32 cellular contexts compared by ENCODE assay signal in genomic region chr6:93849857-93850256, GRCh38.
A peak's percentile ranks its signal among the peaks of the same experiment; 100 is the strongest.
DNase-seq lines count a peak whose midpoint lies in the region; ATAC-seq lines count a peak whose summit lies in the region.
"Had no signal": no experiment of that assay in that cellular context is flagged by ENCODE, and none has a peak within 500 bp of the region (broad histone marks: within the 10 kb centered on the region; RNA-seq: fewer than 3 reads in every experiment).

No MANE protein-coding gene starts in this region.

- H3K9me3 ChIP-seq in mesenchymal stem cell (ENCODE audit: control insufficient read depth, low read length) = peaks cover 4% of the 10 kb centered on the region
- H3K9me3 ChIP-seq in T-helper 17 cell (ENCODE audit: control insufficient read depth, low read length, poor library complexity, severe bottlenecking) = no peaks in the 10 kb centered on the region
- H3K9me3 ChIP-seq: suprapubic skin, upper lobe of left lung had no signal

- no peak overlapping the region for H3K4me3 Mint-ChIP-seq in T-helper 17 cell
- H3K4me3 Mint-ChIP-seq: activated CD4-positive, alpha-beta T cell treated with anti-CD3 and anti-CD28 coated beads for 36 hours; activated naive CD4-positive, alpha-beta T cell treated with anti-CD3 and anti-CD28 coated beads, Interleukin-2, amount 10 ng/mL, durations not matched to agents 7 days and 5 days; activated T-helper 17 cell treated with anti-CD3 and anti-CD28 coated beads, Interleukin-2, amount 50 U/mL, for 72 hours; naive thymus-derived CD4-positive, alpha-beta T cell; stimulated activated naive B cell treated with anti-CD40 and anti-IgM and Interleukin-4, amounts not matched to agents 10 μg/mL and 1 μg/mL and 100 μg/mL, for 72 hours had no signal

- H3K27ac ChIP-seq in mesenchymal stem cell (ENCODE audit: low read length, poor library complexity, severe bottlenecking) = no peak overlapping the region
- H3K27ac ChIP-seq: 22Rv1, cardiac muscle cell, coronary artery, suprapubic skin, upper lobe of left lung had no signal

- H2BK15ac ChIP-seq in mesenchymal stem cell (ENCODE audit: low read depth, poor library complexity, severe bottlenecking) = no peak overlapping the region

- no peak overlapping the region for H3K27ac Mint-ChIP-seq in T-helper 17 cell
- H3K27ac Mint-ChIP-seq: activated CD4-positive, alpha-beta T cell treated with anti-CD3 and anti-CD28 coated beads for 36 hours; activated naive CD4-positive, alpha-beta T cell treated with anti-CD3 and anti-CD28 coated beads, Interleukin-2, amount 10 ng/mL, durations not matched to agents 7 days and 5 days; activated T-helper 17 cell treated with anti-CD3 and anti-CD28 coated beads, Interleukin-2, amount 50 U/mL, for 72 hours; naive thymus-derived CD4-positive, alpha-beta T cell; stimulated activated naive B cell treated with anti-CD40 and anti-IgM and Interleukin-4, amounts not matched to agents 10 μg/mL and 1 μg/mL and 100 μg/mL, for 72 hours had no signal

- H2AFZ ChIP-seq in mesenchymal stem cell (ENCODE audit: low read depth, low read length) = no peak overlapping the region

- no peak overlapping the region for H2AK5ac ChIP-seq in mesenchymal stem cell (ENCODE audit: low read length, severe bottlenecking)

- DNase-seq in DMS53 (lab: John Stamatoyannopoulos, UW) (peak; percentile 1), DMS53 treated with DMSO at 0.1 percent for 48 hours (lab: John Stamatoyannopoulos, UW; ENCODE audit: unreplicated experiment) (no peak), brain pericyte (ENCODE audit: low read depth, low spot score) (peak; percentile 45), mesenchymal stem cell (peak; percentile 50), stromal cell of bone marrow (ENCODE audit: low read depth) (peak; percentile 0), NCI-H345 (lab: John Stamatoyannopoulos, UW) (no peak), T-helper 17 cell (no peak), NOMO-1 treated with DMSO at 0.1 percent for 48 hours (lab: John Stamatoyannopoulos, UW; ENCODE audit: unreplicated experiment) (no peak)
- DNase-seq: activated CD4-positive, alpha-beta T cell treated with anti-CD3 and anti-CD28 coated beads for 36 hours; activated naive CD4-positive, alpha-beta T cell treated with anti-CD3 and anti-CD28 coated beads, Interleukin-2, amount 10 ng/mL, durations not matched to agents 7 days and 5 days; amniotic stem cell; DMS79 treated with DMSO at 0.1 percent for 48 hours; effector memory CD4-positive, alpha-beta T cell; GDM1; glutamatergic neuron; KG1; midbrain; MM.1S; naive thymus-derived CD4-positive, alpha-beta T cell; NCI-H1105 treated with DMSO at 0.1 percent for 48 hours; NCI-H1930; NCI-H2227 treated with DMSO at 0.1 percent for 48 hours; NCI-H526 treated with DMSO at 0.1 percent for 48 hours; occipital lobe; stimulated activated naive B cell treated with anti-CD40 and anti-IgM and Interleukin-4, amounts not matched to agents 10 μg/mL and 1 μg/mL and 100 μg/mL, for 72 hours; upper lobe of left lung had no signal

- H4K91ac ChIP-seq in mesenchymal stem cell (ENCODE audit: low read length) = no peak overlapping the region

- H3K4me2 ChIP-seq in mesenchymal stem cell (ENCODE audit: low read length, poor library complexity, severe bottlenecking) = no peak overlapping the region

- ATAC-seq in T-helper 17 cell = no peak
- ATAC-seq: activated CD4-positive, alpha-beta T cell treated with anti-CD3 and anti-CD28 coated beads for 36 hours; activated T-helper 17 cell treated with anti-CD3 and anti-CD28 coated beads, Interleukin-2, amount 50 U/mL, for 72 hours; naive thymus-derived CD4-positive, alpha-beta T cell; Right ventricle myocardium inferior; stimulated activated naive B cell treated with anti-CD40 and anti-IgM and Interleukin-4, amounts not matched to agents 10 μg/mL and 1 μg/mL and 100 μg/mL, for 72 hours had no signal

- H2BK5ac ChIP-seq in mesenchymal stem cell (ENCODE audit: low read depth, low read length, poor library complexity, severe bottlenecking) = no peak overlapping the region

- no peak overlapping the region for H3K4ac ChIP-seq in mesenchymal stem cell (ENCODE audit: low read depth in 1 of 2, low read length in 2 of 2)

- H3K23ac ChIP-seq in mesenchymal stem cell (ENCODE audit: low read length in 2 of 2) = no peak overlapping the region

- H3K27me3 Mint-ChIP-seq in T-helper 17 cell = no peaks in the 10 kb centered on the region
- H3K27me3 Mint-ChIP-seq: activated CD4-positive, alpha-beta T cell treated with anti-CD3 and anti-CD28 coated beads for 36 hours; activated naive CD4-positive, alpha-beta T cell treated with anti-CD3 and anti-CD28 coated beads, Interleukin-2, amount 10 ng/mL, durations not matched to agents 7 days and 5 days; activated T-helper 17 cell treated with anti-CD3 and anti-CD28 coated beads, Interleukin-2, amount 50 U/mL, for 72 hours; naive thymus-derived CD4-positive, alpha-beta T cell; stimulated activated naive B cell treated with anti-CD40 and anti-IgM and Interleukin-4, amounts not matched to agents 10 μg/mL and 1 μg/mL and 100 μg/mL, for 72 hours had no signal

- WGBS in mesenchymal stem cell = no CpG with 5 or more reads among the region's 4 CpGs

- H4K8ac ChIP-seq in mesenchymal stem cell (ENCODE audit: low read length) = no peak overlapping the region

- H2BK120ac ChIP-seq in mesenchymal stem cell (ENCODE audit: low read depth, low read length) = no peak overlapping the region

- no peaks in the 10 kb centered on the region for H3K4me1 Mint-ChIP-seq in T-helper 17 cell
- H3K4me1 Mint-ChIP-seq: activated CD4-positive, alpha-beta T cell treated with anti-CD3 and anti-CD28 coated beads for 36 hours; activated naive CD4-positive, alpha-beta T cell treated with anti-CD3 and anti-CD28 coated beads, Interleukin-2, amount 10 ng/mL, durations not matched to agents 7 days and 5 days; activated T-helper 17 cell treated with anti-CD3 and anti-CD28 coated beads, Interleukin-2, amount 50 U/mL, for 72 hours; naive thymus-derived CD4-positive, alpha-beta T cell; stimulated activated naive B cell treated with anti-CD40 and anti-IgM and Interleukin-4, amounts not matched to agents 10 μg/mL and 1 μg/mL and 100 μg/mL, for 72 hours had no signal

- H3K36me3 Mint-ChIP-seq in T-helper 17 cell (ENCODE audit: low read depth) = no peaks in the 10 kb centered on the region
- H3K36me3 Mint-ChIP-seq: activated naive CD4-positive, alpha-beta T cell treated with anti-CD3 and anti-CD28 coated beads, Interleukin-2, amount 10 ng/mL, durations not matched to agents 7 days and 5 days; naive thymus-derived CD4-positive, alpha-beta T cell; stimulated activated naive B cell treated with anti-CD40 and anti-IgM and Interleukin-4, amounts not matched to agents 10 μg/mL and 1 μg/mL and 100 μg/mL, for 72 hours had no signal

- H3K4me1 ChIP-seq in mesenchymal stem cell (ENCODE audit: control insufficient read depth, insufficient read depth, low read depth, low read length) = peaks cover 1% of the 10 kb centered on the region
- H3K4me1 ChIP-seq: suprapubic skin, upper lobe of left lung had no signal

- H3K14ac ChIP-seq in mesenchymal stem cell (ENCODE audit: low read length in 2 of 2) = no peak overlapping the region

- H3K79me1 ChIP-seq in mesenchymal stem cell (replicated peaks; ENCODE audit: low read length, poor library complexity, severe bottlenecking) = no peaks in the 10 kb centered on the region

- no peak overlapping the region for H3K9ac ChIP-seq in mesenchymal stem cell (ENCODE audit: low read length)

- H3K4me3 ChIP-seq in mesenchymal stem cell (ENCODE audit: insufficient read depth in 1 of 2, low read depth in 1 of 2, low read length in 2 of 2) = no peak overlapping the region
- H3K4me3 ChIP-seq: cardiac muscle cell, coronary artery, suprapubic skin, upper lobe of left lung had no signal

- no peak overlapping the region for H2BK12ac ChIP-seq in mesenchymal stem cell (ENCODE audit: low read length in 2 of 2)

- no peaks in the 10 kb centered on the region for H3K36me3 ChIP-seq in mesenchymal stem cell (ENCODE audit: control insufficient read depth in 1 of 2, insufficient read depth in 2 of 2, low read depth in 1 of 2, low read length in 2 of 2)
- H3K36me3 ChIP-seq: cardiac muscle cell, suprapubic skin, upper lobe of left lung had no signal

- no peaks in the 10 kb centered on the region for H3K27me3 ChIP-seq in mesenchymal stem cell (ENCODE audit: control insufficient read depth in 1 of 2, insufficient read depth in 1 of 2, low read length in 2 of 2)
- H3K27me3 ChIP-seq: cardiac muscle cell, suprapubic skin, upper lobe of left lung had no signal

- H3K18ac ChIP-seq in mesenchymal stem cell (ENCODE audit: low read depth in 1 of 2, low read length in 2 of 2) = no peak overlapping the region

Comparison
In these comparisons a context has a peak if more than half of its experiments do, and no peak if none do; other contexts are left out.
1. DNase-seq: peak in DMS53 (single experiment), brain pericyte (single experiment), mesenchymal stem cell (single experiment) and stromal cell of bone marrow (single experiment); none in DMS53 treated with DMSO at 0.1 percent for 48 hours (single experiment), NCI-H345 (single experiment), T-helper 17 cell (0 of 3) and NOMO-1 treated with DMSO at 0.1 percent for 48 hours (single experiment).